1 cellular context compared by ENCODE assay signal in the genomic region with DNA sequence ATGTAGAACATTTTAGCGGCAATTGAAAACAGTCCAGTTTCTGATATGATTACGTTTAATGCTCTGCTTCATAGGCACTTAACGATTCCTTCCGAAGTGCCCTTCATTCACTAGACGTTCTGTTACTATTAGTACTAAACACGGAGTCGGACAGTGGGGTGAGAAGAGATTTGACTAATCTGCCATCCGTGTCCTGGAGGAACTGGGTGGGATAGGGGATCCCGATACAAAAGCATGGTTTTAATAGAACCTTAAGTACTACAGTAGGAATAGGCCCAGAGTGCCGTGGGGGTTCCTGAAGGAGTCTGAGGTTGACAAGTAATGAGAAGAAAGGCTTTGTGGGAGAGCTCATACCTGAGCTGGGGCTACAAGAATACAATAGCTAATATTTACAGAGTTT.
TF ChIP-seq lines count a peak whose summit lies in the region.

No MANE protein-coding gene starts in this region.

TF ChIP-seq in A549, 52 proteins besides CTCF, POLR2A, EP300 and RAD21 (continued from another document):
- TF ChIP-seq E2F6 (IDR thresholded peaks at IDR 0.05; ENCODE audit: borderline replicate concordance, low read depth) (no peak), MAZ (IDR thresholded peaks at IDR 0.05; ENCODE audit: borderline replicate concordance, low read depth, low read length) (no peak), JUNB (IDR thresholded peaks at IDR 0.05) (no peak), TP53 (CRISPR knock-in tag; IDR thresholded peaks at IDR 0.05) (no peak), SMC3 (IDR thresholded peaks at IDR 0.05) (no peak), HES2 (IDR thresholded peaks at IDR 0.05) (no peak), NPAS2 (CRISPR knock-in tag; IDR thresholded peaks at IDR 0.05; ENCODE audit: borderline replicate concordance) (no peak), HOXB5 (CRISPR knock-in tag; IDR thresholded peaks at IDR 0.05) (no peak), RARB (CRISPR knock-in tag; IDR thresholded peaks at IDR 0.05) (no peak), NR3C1 (IDR thresholded peaks at IDR 0.05) (no peak), CEBPB (IDR thresholded peaks at IDR 0.05) (no peak), GATA3 (IDR thresholded peaks at IDR 0.05; ENCODE audit: borderline replicate concordance) (no peak), USF2 (IDR thresholded peaks at IDR 0.05) (no peak)
- TF ChIP-seq, protein P1, sequence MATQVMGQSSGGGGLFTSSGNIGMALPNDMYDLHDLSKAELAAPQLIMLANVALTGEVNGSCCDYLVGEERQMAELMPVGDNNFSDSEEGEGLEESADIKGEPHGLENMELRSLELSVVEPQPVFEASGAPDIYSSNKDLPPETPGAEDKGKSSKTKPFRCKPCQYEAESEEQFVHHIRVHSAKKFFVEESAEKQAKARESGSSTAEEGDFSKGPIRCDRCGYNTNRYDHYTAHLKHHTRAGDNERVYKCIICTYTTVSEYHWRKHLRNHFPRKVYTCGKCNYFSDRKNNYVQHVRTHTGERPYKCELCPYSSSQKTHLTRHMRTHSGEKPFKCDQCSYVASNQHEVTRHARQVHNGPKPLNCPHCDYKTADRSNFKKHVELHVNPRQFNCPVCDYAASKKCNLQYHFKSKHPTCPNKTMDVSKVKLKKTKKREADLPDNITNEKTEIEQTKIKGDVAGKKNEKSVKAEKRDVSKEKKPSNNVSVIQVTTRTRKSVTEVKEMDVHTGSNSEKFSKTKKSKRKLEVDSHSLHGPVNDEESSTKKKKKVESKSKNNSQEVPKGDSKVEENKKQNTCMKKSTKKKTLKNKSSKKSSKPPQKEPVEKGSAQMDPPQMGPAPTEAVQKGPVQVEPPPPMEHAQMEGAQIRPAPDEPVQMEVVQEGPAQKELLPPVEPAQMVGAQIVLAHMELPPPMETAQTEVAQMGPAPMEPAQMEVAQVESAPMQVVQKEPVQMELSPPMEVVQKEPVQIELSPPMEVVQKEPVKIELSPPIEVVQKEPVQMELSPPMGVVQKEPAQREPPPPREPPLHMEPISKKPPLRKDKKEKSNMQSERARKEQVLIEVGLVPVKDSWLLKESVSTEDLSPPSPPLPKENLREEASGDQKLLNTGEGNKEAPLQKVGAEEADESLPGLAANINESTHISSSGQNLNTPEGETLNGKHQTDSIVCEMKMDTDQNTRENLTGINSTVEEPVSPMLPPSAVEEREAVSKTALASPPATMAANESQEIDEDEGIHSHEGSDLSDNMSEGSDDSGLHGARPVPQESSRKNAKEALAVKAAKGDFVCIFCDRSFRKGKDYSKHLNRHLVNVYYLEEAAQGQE (IDR thresholded peaks at IDR 0.05) = no peak
